Comparison of ENCODE assay signal across 1 cellular context in the genomic region with DNA sequence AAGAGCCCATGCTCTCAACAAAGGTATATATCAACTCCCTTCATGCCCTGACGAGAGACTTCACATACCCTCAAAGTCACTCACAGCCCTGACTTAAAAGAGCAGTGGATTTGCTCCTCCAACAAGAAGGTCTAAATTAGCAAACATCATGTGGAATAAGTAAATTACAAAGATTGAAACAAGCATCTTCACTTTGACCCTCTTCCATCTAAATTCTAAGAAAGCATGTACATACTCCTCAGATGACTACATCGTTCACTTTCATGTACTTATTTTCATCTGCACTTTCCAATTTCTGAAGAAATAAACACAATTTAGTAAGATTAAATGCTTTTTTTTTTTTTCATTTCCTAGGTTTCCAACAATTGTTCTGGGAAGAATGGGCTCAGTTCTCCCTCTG.
TF ChIP-seq lines count a peak whose summit lies in the region.

No MANE protein-coding gene starts in this region.

TF ChIP-seq in HCT116, 20 proteins besides CTCF, POLR2A, EP300 and RAD21 (continued from another document):
- TF ChIP-seq, protein P1, sequence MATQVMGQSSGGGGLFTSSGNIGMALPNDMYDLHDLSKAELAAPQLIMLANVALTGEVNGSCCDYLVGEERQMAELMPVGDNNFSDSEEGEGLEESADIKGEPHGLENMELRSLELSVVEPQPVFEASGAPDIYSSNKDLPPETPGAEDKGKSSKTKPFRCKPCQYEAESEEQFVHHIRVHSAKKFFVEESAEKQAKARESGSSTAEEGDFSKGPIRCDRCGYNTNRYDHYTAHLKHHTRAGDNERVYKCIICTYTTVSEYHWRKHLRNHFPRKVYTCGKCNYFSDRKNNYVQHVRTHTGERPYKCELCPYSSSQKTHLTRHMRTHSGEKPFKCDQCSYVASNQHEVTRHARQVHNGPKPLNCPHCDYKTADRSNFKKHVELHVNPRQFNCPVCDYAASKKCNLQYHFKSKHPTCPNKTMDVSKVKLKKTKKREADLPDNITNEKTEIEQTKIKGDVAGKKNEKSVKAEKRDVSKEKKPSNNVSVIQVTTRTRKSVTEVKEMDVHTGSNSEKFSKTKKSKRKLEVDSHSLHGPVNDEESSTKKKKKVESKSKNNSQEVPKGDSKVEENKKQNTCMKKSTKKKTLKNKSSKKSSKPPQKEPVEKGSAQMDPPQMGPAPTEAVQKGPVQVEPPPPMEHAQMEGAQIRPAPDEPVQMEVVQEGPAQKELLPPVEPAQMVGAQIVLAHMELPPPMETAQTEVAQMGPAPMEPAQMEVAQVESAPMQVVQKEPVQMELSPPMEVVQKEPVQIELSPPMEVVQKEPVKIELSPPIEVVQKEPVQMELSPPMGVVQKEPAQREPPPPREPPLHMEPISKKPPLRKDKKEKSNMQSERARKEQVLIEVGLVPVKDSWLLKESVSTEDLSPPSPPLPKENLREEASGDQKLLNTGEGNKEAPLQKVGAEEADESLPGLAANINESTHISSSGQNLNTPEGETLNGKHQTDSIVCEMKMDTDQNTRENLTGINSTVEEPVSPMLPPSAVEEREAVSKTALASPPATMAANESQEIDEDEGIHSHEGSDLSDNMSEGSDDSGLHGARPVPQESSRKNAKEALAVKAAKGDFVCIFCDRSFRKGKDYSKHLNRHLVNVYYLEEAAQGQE (IDR thresholded peaks at IDR 0.05; ENCODE audit: low read depth): no peak
